12 cellular contexts compared by ENCODE assay signal in genomic region chr4:171629182-171629581, GRCh38.
DNase-seq lines count a peak whose midpoint lies in the region; ATAC-seq lines count a peak whose summit lies in the region.
"Had no signal": no experiment of that assay in that cellular context is flagged by ENCODE, and none has a peak within 500 bp of the region (broad histone marks: within the 10 kb centered on the region; RNA-seq: fewer than 3 reads in every experiment).

No MANE protein-coding gene starts in this region.

- ATAC-seq in GM19395 (IDR thresholded peaks at IDR 0.05; ENCODE audit: unreplicated experiment) (peak; percentile 99), HG02759 (IDR thresholded peaks at IDR 0.05; ENCODE audit: unreplicated experiment) (peak; percentile 96), HG03442 (IDR thresholded peaks at IDR 0.05; ENCODE audit: unreplicated experiment) (peak; percentile 91)
- ATAC-seq: activated T-cell treated with anti-CD3 and anti-CD28 coated beads, Interleukin-2, amount 50 U/mL, for 72 hours; mucosa of descending colon; Right ventricle myocardium inferior had no signal

- DNase-seq in DMS53 (lab: John Stamatoyannopoulos, UW): peak; percentile 52
- no peak for DNase-seq in NCI-H510A (lab: John Stamatoyannopoulos, UW)
- DNase-seq in NCI-H82 (lab: John Stamatoyannopoulos, UW): no peak
- no peak for DNase-seq in 8988T
- DNase-seq in activated CD4-positive, alpha-beta T cell treated with anti-CD3 and anti-CD28 coated beads for 1 hour: no peak
- DNase-seq: activated T-cell treated with anti-CD3 and anti-CD28 coated beads, Interleukin-2, amount 50 U/mL, for 72 hours; DMS79; mucosa of descending colon had no signal
